Comparison of ENCODE assay signal across 11 cellular contexts in the genomic region with DNA sequence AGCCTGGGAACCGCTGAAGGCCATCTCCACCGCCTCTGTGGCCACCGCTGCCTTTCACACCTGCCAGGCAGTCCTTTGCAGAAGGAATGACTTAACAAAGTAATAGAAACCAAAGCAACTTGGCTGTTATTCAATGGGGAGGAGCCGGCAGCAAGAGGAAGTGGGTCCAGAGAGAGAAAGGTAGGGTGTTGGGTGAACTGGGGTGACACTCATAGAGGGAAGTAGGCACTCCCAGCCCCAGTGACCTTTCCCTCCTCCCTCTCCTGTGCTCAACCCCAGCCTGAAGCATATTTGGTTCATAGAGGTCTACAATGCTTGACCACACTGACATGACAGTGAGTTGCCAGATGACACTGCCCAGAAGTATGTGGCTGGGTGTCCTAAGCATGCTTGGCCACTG. TPM values are rescaled to one million over a fixed set of nuclear protein-coding genes. Genes with fewer than 3 reads are reported as not detected.
DNase-seq lines count a peak whose midpoint lies in the region; ATAC-seq and TF ChIP-seq lines count a peak whose summit lies in the region.
"Not testable (repeated sequence)": the region's sequence is repeated elsewhere in the genome, so short reads cannot be mapped to it uniquely, and the experiment has no call there.
"Had no signal": no experiment of that assay in that cellular context is flagged by ENCODE, and none has a peak within 500 bp of the region (broad histone marks: within the 10 kb centered on the region; RNA-seq: fewer than 3 reads in every experiment).

Gene LGALS9B, minus strand, starts transcription at position 93 of the 400 bp plus-strand sequence. Its CDS starts 69 bp downstream, at position 24.

- not testable (repeated sequence) for DNase-seq in memory B cell (ENCODE audit: low spot score in 2 of 2); upper lobe of left lung

- not testable (repeated sequence) for H3K27ac Mint-ChIP-seq in activated T-helper 17 cell treated with anti-CD3 and anti-CD28 coated beads, Interleukin-2, amount 50 U/mL, for 72 hours
- H3K27ac Mint-ChIP-seq in memory B cell = peak within 1 kb of the TSS; percentile 59

- not testable (repeated sequence) for TF ChIP-seq EP300 in upper lobe of left lung (IDR thresholded peaks at IDR 0.05)

- not testable (repeated sequence) for H3K4me1 Mint-ChIP-seq in activated T-helper 17 cell treated with anti-CD3 and anti-CD28 coated beads, Interleukin-2, amount 50 U/mL, for 72 hours; memory B cell

- H3K4me1 ChIP-seq in upper lobe of left lung = not testable (repeated sequence)

- not testable (repeated sequence) for H3K9me3 Mint-ChIP-seq in activated T-helper 17 cell treated with anti-CD3 and anti-CD28 coated beads, Interleukin-2, amount 50 U/mL, for 72 hours; memory B cell

- not testable (repeated sequence) for H3K36me3 ChIP-seq in upper lobe of left lung

- not testable (repeated sequence) for H3K27ac ChIP-seq in upper lobe of left lung

- H3K36me3 Mint-ChIP-seq in activated T-helper 17 cell treated with anti-CD3 and anti-CD28 coated beads, Interleukin-2, amount 50 U/mL, for 72 hours (ENCODE audit: low read depth); memory B cell: not testable (repeated sequence)

- not testable (repeated sequence) for TF ChIP-seq CTCF in upper lobe of left lung (IDR thresholded peaks at IDR 0.05)

- ATAC-seq in GM18858 (IDR thresholded peaks at IDR 0.05; ENCODE audit: unreplicated experiment) = peak; percentile 87
- ATAC-seq in GM19467 (IDR thresholded peaks at IDR 0.05; ENCODE audit: unreplicated experiment) = peak; percentile 82
- peak; percentile 68 for ATAC-seq in HG02623 (IDR thresholded peaks at IDR 0.05; ENCODE audit: unreplicated experiment)
- peak; percentile 75 for ATAC-seq in HG03103 (IDR thresholded peaks at IDR 0.05; ENCODE audit: low read depth, unreplicated experiment)
- ATAC-seq in HG03571 (IDR thresholded peaks at IDR 0.05; ENCODE audit: unreplicated experiment) = peak; percentile 67
- peak; percentile 24 for ATAC-seq in activated T-helper 17 cell treated with anti-CD3 and anti-CD28 coated beads, Interleukin-2, amount 50 U/mL, for 72 hours (replicated peaks)
- peak; percentile 98 for ATAC-seq in memory B cell (ENCODE audit: low read depth)
- ATAC-seq in upper lobe of left lung (ENCODE audit: low FRiP score in 2 of 2) = peak; percentile 47 to 52

- H3K27me3 ChIP-seq in upper lobe of left lung = not testable (repeated sequence)

- H3K27me3 Mint-ChIP-seq in activated T-helper 17 cell treated with anti-CD3 and anti-CD28 coated beads, Interleukin-2, amount 50 U/mL, for 72 hours; memory B cell: not testable (repeated sequence)

- not testable (repeated sequence) for H3K4me3 ChIP-seq in upper lobe of left lung

- not testable (repeated sequence) for H3K9me3 ChIP-seq in upper lobe of left lung

- TF ChIP-seq POLR2A in upper lobe of left lung (IDR thresholded peaks at IDR 0.05) = not testable (repeated sequence)

- no CpG with 5 or more reads among the region's 4 CpGs for WGBS in upper lobe of left lung, 2 donors

- H3K4me3 Mint-ChIP-seq in activated T-helper 17 cell treated with anti-CD3 and anti-CD28 coated beads, Interleukin-2, amount 50 U/mL, for 72 hours = not testable (repeated sequence)
- peak within 1 kb of the TSS; percentile 39 for H3K4me3 Mint-ChIP-seq in memory B cell

RNA-seq across cellular contexts. Expression of gene LGALS9B, which starts in this region (rescaled TPM):
- not detected for total RNA-seq in activated T-helper 17 cell treated with anti-CD3 and anti-CD28 coated beads, Interleukin-2, amount 50 U/mL, for 72 hours
- 1 to 10 TPM in 1 of 6 donors, not detected in 5; 3.0 TPM for total RNA-seq in upper lobe of left lung
- total RNA-seq: frontal cortex, HFFc6, left cardiac atrium had no signal

Comparison
In these comparisons a context has a peak if more than half of its experiments do, and no peak if none do; other contexts are left out.
1. Peak in ATAC-seq in activated T-helper 17 cell treated with anti-CD3 and anti-CD28 coated beads, Interleukin-2, amount 50 U/mL, for 72 hours; RNA of the gene not detected or under 1 TPM.
2. ATAC-seq: peak in every context shown above with its lines; median percentile 98 in memory B cell; 87 in GM18858; 82 in GM19467; 75 in HG03103; 68 in HG02623; 67 in HG03571; 50 in upper lobe of left lung; 24 in activated T-helper 17 cell treated with anti-CD3 and anti-CD28 coated beads, Interleukin-2, amount 50 U/mL, for 72 hours.